8 cellular contexts compared by ENCODE assay signal in genomic region chr15:62254137-62254934, GRCh38.
DNase-seq lines count a peak whose midpoint lies in the region; ATAC-seq and TF ChIP-seq lines count a peak whose summit lies in the region.

No MANE protein-coding gene starts in this region.

- TF ChIP-seq CTCF in AG09319 (IDR thresholded peaks at IDR 0.05; ENCODE audit: low read depth, low read length) (peak; percentile 78), GM20000 (IDR thresholded peaks at IDR 0.05; ENCODE audit: extremely low read depth, missing control alignments) (peak; percentile 21), OCI-LY1 (IDR thresholded peaks at IDR 0.05; ENCODE audit: low read length) (peak; percentile 79), foreskin fibroblast (IDR thresholded peaks at IDR 0.05; ENCODE audit: low read depth, low read length) (peak; percentile 87), uterus (IDR thresholded peaks at IDR 0.05) (peak; percentile 46 to 54 (median 52))

- H3K4me1 ChIP-seq in OCI-LY1 (ENCODE audit: insufficient read depth, low read length, severe bottlenecking) (no peaks in the 10 kb centered on the region), uterus (no peaks in the 10 kb centered on the region)

- intact Hi-C loops in uterus (cut with DNase I; ENCODE audit: low total_unique reads) = no loop called here

- ATAC-seq in activated T-cell treated with anti-CD3 and anti-CD28 coated beads, Interleukin-2, amount 50 U/mL, for 72 hours (replicated peaks in 1 of 2) = peak; percentile 78 to 80

- no peak overlapping the region for H3K9ac ChIP-seq in OCI-LY1 (ENCODE audit: low read length)

- H3K4me3 ChIP-seq in OCI-LY1 (ENCODE audit: low read depth, low read length, poor library complexity, severe bottlenecking) (no peak overlapping the region), foreskin fibroblast (ENCODE audit: low read depth in 1 of 2, low read length in 2 of 2) (no peak overlapping the region), uterus (no peak overlapping the region)

- peaks cover 0 to under 1% of the 10 kb centered on the region in 2 donors for H3K9me3 Mint-ChIP-seq in activated T-cell treated with anti-CD3 and anti-CD28 coated beads, Interleukin-2, amount 50 U/mL, for 72 hours

- no peak overlapping the region for H2AFZ ChIP-seq in OCI-LY1 (ENCODE audit: low read length)

- no peak for DNase-seq in AG09319 (ENCODE audit: extremely low read depth, low read depth)
- DNase-seq in GM20000 (ENCODE audit: low spot score) = peak; percentile 40
- peak; percentile 72 to 84 for DNase-seq in activated T-cell treated with anti-CD3 and anti-CD28 coated beads, Interleukin-2, amount 50 U/mL, for 72 hours
- peak; percentile 18 to 62 for DNase-seq in foreskin fibroblast
- DNase-seq in pons (ENCODE audit: low spot score) = peak; percentile 1
- DNase-seq in uterus = peak; percentile 40 to 54
- no peak for DNase-seq in NCI-H510A treated with DMSO at 0.1 percent for 48 hours (lab: John Stamatoyannopoulos, UW)

- no peaks in the 10 kb centered on the region for H3K9me2 ChIP-seq in OCI-LY1 (ENCODE audit: low read depth, low read length)

- H3K27ac Mint-ChIP-seq in activated T-cell treated with anti-CD3 and anti-CD28 coated beads, Interleukin-2, amount 50 U/mL, for 72 hours = no peak overlapping the region

- no peaks in the 10 kb centered on the region for H3K79me2 ChIP-seq in OCI-LY1 (ENCODE audit: insufficient read depth, low read length)

- H3K27me3 ChIP-seq in OCI-LY1 (ENCODE audit: insufficient read depth, low read length) (no peaks in the 10 kb centered on the region), uterus (no peaks in the 10 kb centered on the region)

- no peaks in the 10 kb centered on the region for H3K9me3 ChIP-seq in OCI-LY1 (ENCODE audit: low read length)
- H3K9me3 ChIP-seq in uterus = no peaks in the 10 kb centered on the region

- H3K27ac ChIP-seq in OCI-LY1 (ENCODE audit: low read depth, low read length, poor library complexity, severe bottlenecking) (no peak overlapping the region), uterus (no peak overlapping the region)

- no peak overlapping the region for H3K4me3 Mint-ChIP-seq in activated T-cell treated with anti-CD3 and anti-CD28 coated beads, Interleukin-2, amount 50 U/mL, for 72 hours

- H3K36me3 Mint-ChIP-seq in activated T-cell treated with anti-CD3 and anti-CD28 coated beads, Interleukin-2, amount 50 U/mL, for 72 hours (ENCODE audit: insufficient read depth in 2 of 2) = no peaks in the 10 kb centered on the region

- H3K4me1 Mint-ChIP-seq in activated T-cell treated with anti-CD3 and anti-CD28 coated beads, Interleukin-2, amount 50 U/mL, for 72 hours (ENCODE audit: low read depth) = no peaks in the 10 kb centered on the region

- no peak for TF ChIP-seq POLR2A in uterus (IDR thresholded peaks at IDR 0.05)

- H3K27me3 Mint-ChIP-seq in activated T-cell treated with anti-CD3 and anti-CD28 coated beads, Interleukin-2, amount 50 U/mL, for 72 hours (ENCODE audit: low read depth) = peaks cover 30% of the 10 kb centered on the region

- H3K4me2 ChIP-seq in OCI-LY1 (ENCODE audit: low read length) = no peak overlapping the region

- no peaks in the 10 kb centered on the region for H4K20me1 ChIP-seq in OCI-LY1 (ENCODE audit: insufficient read depth, low read length)

- no peaks in the 10 kb centered on the region for H3F3A ChIP-seq in OCI-LY1 (ENCODE audit: insufficient read depth, low read length)

- no peaks in the 10 kb centered on the region for H3K36me3 ChIP-seq in OCI-LY1 (ENCODE audit: insufficient read depth, low read length)
- no peaks in the 10 kb centered on the region for H3K36me3 ChIP-seq in uterus

Comparison
In these comparisons a context has a peak if more than half of its experiments do, and no peak if none do; other contexts are left out.
1. DNase-seq: peak in GM20000 (single experiment), activated T-cell treated with anti-CD3 and anti-CD28 coated beads, Interleukin-2, amount 50 U/mL, for 72 hours (2 of 2), foreskin fibroblast (2 of 2), pons (single experiment) and uterus (2 of 2); none in AG09319 (single experiment) and NCI-H510A treated with DMSO at 0.1 percent for 48 hours (single experiment).
2. CTCF ChIP-seq: peak in every context shown above with its lines; median percentile 87 in foreskin fibroblast; 79 in OCI-LY1; 78 in AG09319; 52 in uterus; 21 in GM20000.